8 cellular contexts compared by ENCODE assay signal in genomic region chr6:141988954-141989705, GRCh38.
A peak's percentile ranks its signal among the peaks of the same experiment; 100 is the strongest.
DNase-seq lines count a peak whose midpoint lies in the region; ATAC-seq and TF ChIP-seq lines count a peak whose summit lies in the region.

No MANE protein-coding gene starts in this region.

- H3K36me3 ChIP-seq in thyroid gland: no peaks in the 10 kb centered on the region

- no peaks in the 10 kb centered on the region for H3K36me3 Mint-ChIP-seq in Calu3 (ENCODE audit: insufficient read depth, unreplicated experiment)
- H3K36me3 Mint-ChIP-seq in activated CD8-positive, alpha-beta T cell treated with anti-CD3 and anti-CD28 coated beads, Interleukin-2, amount 10 ng/mL, durations not matched to agents 7 days and 5 days (ENCODE audit: low read depth): no peaks in the 10 kb centered on the region

- peak; percentile 59 for TF ChIP-seq CTCF in Calu3 (IDR thresholded peaks at IDR 0.05; ENCODE audit: unreplicated experiment)
- peak in 2 of 6 experiments; percentile 8 to 35 for TF ChIP-seq CTCF in thyroid gland (IDR thresholded peaks at IDR 0.05)

- no peak overlapping the region for H3K4me3 ChIP-seq in thyroid gland (replicated peaks in 1 of 3)

- H3K4me1 Mint-ChIP-seq in Calu3 (ENCODE audit: low read depth, unreplicated experiment): peaks cover 10% of the 10 kb centered on the region
- no peaks in the 10 kb centered on the region for H3K4me1 Mint-ChIP-seq in activated CD8-positive, alpha-beta T cell treated with anti-CD3 and anti-CD28 coated beads, Interleukin-2, amount 10 ng/mL, durations not matched to agents 7 days and 5 days (ENCODE audit: low read depth)

- peak; percentile 90 for ATAC-seq in GM18907 (IDR thresholded peaks at IDR 0.05; ENCODE audit: unreplicated experiment)
- peak; percentile 64 for ATAC-seq in HG03045 (IDR thresholded peaks at IDR 0.05; ENCODE audit: unreplicated experiment)
- peak; percentile 36 for ATAC-seq in activated CD8-positive, alpha-beta T cell treated with anti-CD3 and anti-CD28 coated beads, Interleukin-2, amount 10 ng/mL, durations not matched to agents 7 days and 5 days

- TF ChIP-seq POLR2A in thyroid gland (IDR thresholded peaks at IDR 0.05): no peak

- no TSS peak for BruUV-seq in Calu3 (replicated peaks; lab: Mats Ljungman, UMichigan)

- no peaks in the 10 kb centered on the region for H3K4me1 ChIP-seq in thyroid gland

- CTCF ChIA-PET in Calu3 (lab: Charles Lee): interaction anchor here (0.7 to 1.3 kb wide), 3 partner anchors 42 to 56 kb away, joined by 3 read pairs; no protein-coding TSS in a partner anchor
- CTCF ChIA-PET in activated CD8-positive, alpha-beta T cell treated with anti-CD3 and anti-CD28 coated beads, Interleukin-2, amount 10 ng/mL, durations not matched to agents 7 days and 5 days (lab: Charles Lee): interaction anchor here (0.7 to 2.5 kb wide), 9 partner anchors 34 to 218 kb away, joined by 3 to 19 read pairs (median 4); no protein-coding TSS in a partner anchor

- no peaks in the 10 kb centered on the region for H3K27me3 Mint-ChIP-seq in Calu3 (ENCODE audit: unreplicated experiment)
- H3K27me3 Mint-ChIP-seq in activated CD8-positive, alpha-beta T cell treated with anti-CD3 and anti-CD28 coated beads, Interleukin-2, amount 10 ng/mL, durations not matched to agents 7 days and 5 days (ENCODE audit: low read depth): peaks cover 3% of the 10 kb centered on the region

- POLR2A ChIA-PET in activated CD8-positive, alpha-beta T cell treated with anti-CD3 and anti-CD28 coated beads, Interleukin-2, amount 10 ng/mL, durations not matched to agents 7 days and 5 days (lab: Charles Lee): no interaction called here

- no peaks in the 10 kb centered on the region for H3K9me3 ChIP-seq in thyroid gland

- H3K27ac ChIP-seq in thyroid gland: no peak overlapping the region

- H3K27ac Mint-ChIP-seq in Calu3 (ENCODE audit: unreplicated experiment): no peak overlapping the region
- H3K27ac Mint-ChIP-seq in activated CD8-positive, alpha-beta T cell treated with anti-CD3 and anti-CD28 coated beads, Interleukin-2, amount 10 ng/mL, durations not matched to agents 7 days and 5 days: no peak overlapping the region

- intact Hi-C loops in Calu3 (cut with micrococcal nuclease; ENCODE audit: unreplicated experiment) (loop anchor here (1.0 kb wide), 2 partner anchors 56 to 123 kb away; no protein-coding TSS in a partner anchor), thyroid gland (cut with DNase I) (no loop called here)

- 41 to 48% methylated on average over 2 of the region's 2 CpGs for WGBS in thyroid gland, 2 donors

- H3K4me3 Mint-ChIP-seq in Calu3 (ENCODE audit: low read depth, unreplicated experiment): no peak overlapping the region
- no peak overlapping the region for H3K4me3 Mint-ChIP-seq in activated CD8-positive, alpha-beta T cell treated with anti-CD3 and anti-CD28 coated beads, Interleukin-2, amount 10 ng/mL, durations not matched to agents 7 days and 5 days

- H3K9me3 Mint-ChIP-seq in Calu3 (ENCODE audit: low read depth, unreplicated experiment): no peaks in the 10 kb centered on the region
- H3K9me3 Mint-ChIP-seq in activated CD8-positive, alpha-beta T cell treated with anti-CD3 and anti-CD28 coated beads, Interleukin-2, amount 10 ng/mL, durations not matched to agents 7 days and 5 days (ENCODE audit: insufficient read depth): no peaks in the 10 kb centered on the region

- H3K27me3 ChIP-seq in thyroid gland: no peaks in the 10 kb centered on the region

- DNase-seq in Calu3 (peak; percentile 60), NCI-H2171 (lab: John Stamatoyannopoulos, UW) (peak; percentile 20), glomerular visceral epithelial cell (ENCODE audit: extremely low spot score) (peak; percentile 68), thyroid gland (no peak)
- DNase-seq in activated CD8-positive, alpha-beta T cell treated with anti-CD3 and anti-CD28 coated beads, Interleukin-2, amount 10 ng/mL, durations not matched to agents 7 days and 5 days: peak; percentile 45
- peak; percentile 17 for DNase-seq in stimulated activated CD4-positive, alpha-beta T cell treated with anti-CD3 and anti-CD28 coated beads, Interleukin-1b, Interleukin-23, amount 100 ng/mL, for 48 hours

Comparison
In these comparisons a context has a peak if more than half of its experiments do, and no peak if none do; other contexts are left out.
1. DNase-seq: peak in Calu3 (single experiment), NCI-H2171 (single experiment), activated CD8-positive, alpha-beta T cell treated with anti-CD3 and anti-CD28 coated beads, Interleukin-2, amount 10 ng/mL, durations not matched to agents 7 days and 5 days (single experiment), glomerular visceral epithelial cell (single experiment) and stimulated activated CD4-positive, alpha-beta T cell treated with anti-CD3 and anti-CD28 coated beads, Interleukin-1b, Interleukin-23, amount 100 ng/mL, for 48 hours (single experiment); none in thyroid gland (0 of 2).
2. ATAC-seq: peak in every context shown above with its lines; median percentile 90 in GM18907; 64 in HG03045; 36 in activated CD8-positive, alpha-beta T cell treated with anti-CD3 and anti-CD28 coated beads, Interleukin-2, amount 10 ng/mL, durations not matched to agents 7 days and 5 days.